ENCODE assay signal across 13 cellular contexts in the genomic region with DNA sequence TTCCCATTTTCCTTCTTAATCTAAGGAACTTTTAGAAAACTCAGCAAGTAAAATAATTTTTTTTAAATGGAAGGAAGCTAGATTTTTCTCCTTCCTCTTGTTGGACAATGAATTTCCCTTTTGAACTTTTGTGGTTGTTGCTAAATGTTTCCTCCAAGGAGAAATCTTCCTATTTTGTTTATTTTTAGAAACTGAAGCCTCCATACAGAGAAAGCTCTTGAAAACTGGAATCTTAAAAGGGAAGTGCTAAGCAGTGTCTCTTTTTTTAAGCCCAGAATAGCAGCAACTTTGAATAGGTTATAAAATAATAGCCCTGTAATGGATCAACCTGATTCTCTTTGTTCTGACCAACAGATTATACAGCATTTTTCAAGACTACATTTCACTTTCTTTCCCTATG. TPM values are rescaled to one million over a fixed set of nuclear protein-coding genes. Genes with fewer than 3 reads are reported as not detected.
"Had no signal": no experiment of that assay in that cellular context is flagged by ENCODE, and none has a peak within 500 bp of the region (broad histone marks: within the 10 kb centered on the region; RNA-seq: fewer than 3 reads in every experiment).

No MANE protein-coding gene starts in this region.

- H2AFZ ChIP-seq: neural progenitor cell, parathyroid adenoma had no signal

- H3K4me3 ChIP-seq: left lung, neural progenitor cell, spleen had no signal

- H3K4me1 ChIP-seq: left lung, neural progenitor cell, parathyroid adenoma had no signal

- H3K9me3 ChIP-seq: left lung had no signal

- ATAC-seq: effector memory CD8-positive, alpha-beta T cell; left lung; stimulated activated naive B cell treated with anti-CD40 and anti-IgM and Interleukin-4, amounts not matched to agents 10 μg/mL and 1 μg/mL and 100 μg/mL, for 72 hours had no signal

- H3K27ac ChIP-seq: left lung, neural progenitor cell, parathyroid adenoma, spleen had no signal

- DNase-seq: activated B cell treated with CpG ODN at 0.5 μM for 24 hours; activated CD4-positive, alpha-beta T cell treated with anti-CD3 and anti-CD28 coated beads, Interleukin-2, amount 10 ng/mL, durations not matched to agents 24 days and 14 days; activated naive CD4-positive, alpha-beta T cell treated with Interleukin-2 at 50 U/mL for 16 hours; effector memory CD8-positive, alpha-beta T cell; left lung; retina; spleen; stimulated activated CD4-positive, alpha-beta T cell treated with anti-CD3 and anti-CD28 coated beads, Interleukin-1b, Interleukin-23, amount 100 ng/mL, for 48 hours; stimulated activated naive B cell treated with anti-CD40 and anti-IgM and Interleukin-4, amounts not matched to agents 10 μg/mL and 1 μg/mL and 100 μg/mL, for 72 hours; substantia nigra; trophoblast cell had no signal

- H3K36me3 ChIP-seq: left lung, neural progenitor cell, spleen had no signal

- H3K4me2 ChIP-seq: neural progenitor cell had no signal

- H3K27me3 ChIP-seq: left lung, neural progenitor cell had no signal

- H3K79me2 ChIP-seq: parathyroid adenoma had no signal

RNA-seq across cellular contexts. Expression of a gene that starts 15.1 kb away (rescaled TPM):
- total RNA-seq: activated CD4-positive, alpha-beta T cell treated with anti-CD3 and anti-CD28 coated beads, Interleukin-2, amount 10 ng/mL, durations not matched to agents 24 days and 14 days had no signal
